Comparison of ENCODE assay signal across 30 cellular contexts in the genomic region with DNA sequence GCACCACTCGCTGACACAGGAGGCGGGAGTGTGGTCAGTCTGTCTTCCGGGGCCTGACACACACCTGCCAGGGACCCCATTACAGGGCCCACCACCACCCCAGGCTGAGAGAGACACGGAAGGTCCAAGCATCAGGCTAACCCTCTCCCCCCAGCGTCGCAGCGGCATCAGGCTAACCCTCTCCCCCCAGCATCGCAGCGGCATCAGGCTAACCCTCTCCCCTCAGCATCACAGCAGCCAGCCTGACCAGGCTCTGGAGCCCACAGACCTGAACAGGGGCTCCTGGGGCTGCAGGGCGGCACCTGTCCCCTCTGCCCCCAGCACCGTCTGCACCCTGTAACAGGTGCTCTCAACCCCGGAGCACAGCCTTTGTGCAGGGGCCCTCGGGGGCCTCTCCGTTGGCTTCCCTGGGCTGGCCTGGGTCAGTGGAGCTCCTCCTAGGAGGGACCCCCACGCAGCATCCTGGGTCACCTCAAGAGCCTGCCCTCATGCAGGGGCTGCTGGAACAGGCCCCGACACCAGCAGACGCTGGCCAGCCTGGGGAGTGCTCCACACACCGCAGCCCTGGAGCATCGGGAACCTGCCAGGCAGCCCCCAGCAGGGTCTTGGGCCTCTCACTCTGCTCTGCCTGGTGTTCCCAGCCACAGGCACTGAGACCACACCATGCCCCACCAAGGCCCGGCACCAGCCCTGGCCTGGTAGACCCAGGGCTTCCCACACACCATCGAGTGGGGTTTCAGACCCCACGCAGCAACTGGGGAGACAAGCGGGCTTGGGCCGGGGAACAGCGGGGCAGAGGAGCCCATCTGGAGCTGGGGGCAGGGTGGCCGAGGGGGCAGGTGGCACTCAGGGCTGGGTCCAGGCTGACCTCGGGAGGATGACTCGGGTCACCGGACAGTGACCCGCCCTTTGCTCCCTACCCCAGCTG.
DNase-seq lines count a peak whose midpoint lies in the region; ATAC-seq, FAIRE-seq and TF ChIP-seq lines count a peak whose summit lies in the region.
"Had no signal": no experiment of that assay in that cellular context is flagged by ENCODE, and none has a peak within 500 bp of the region (broad histone marks: within the 10 kb centered on the region; RNA-seq: fewer than 3 reads in every experiment).

No MANE protein-coding gene starts in this region.

- ATAC-seq in A549 = no peak
- ATAC-seq: CD8-positive, alpha-beta T cell had no signal

- H3K4me3 ChIP-seq in A549 (no peak overlapping the region), coronary artery (no peak overlapping the region), esophagus squamous epithelium (no peak overlapping the region), smooth muscle cell (no peak overlapping the region)
- H3K4me3 ChIP-seq: esophagus muscularis mucosa, heart left ventricle, left ventricle myocardium inferior, skin epidermis had no signal

- TF ChIP-seq CTCF in A549 (IDR thresholded peaks at IDR 0.05) (no peak), coronary artery (IDR thresholded peaks at IDR 0.05) (no peak), osteocyte (IDR thresholded peaks at IDR 0.05) (no peak), esophagus squamous epithelium (IDR thresholded peaks at IDR 0.05) (no peak), smooth muscle cell (IDR thresholded peaks at IDR 0.05; ENCODE audit: borderline replicate concordance, insufficient read depth, poor library complexity, severe bottlenecking) (no peak)

- H3K27me3 Mint-ChIP-seq in osteocyte (ENCODE audit: unreplicated experiment) = no peaks in the 10 kb centered on the region
- H3K27me3 Mint-ChIP-seq: activated CD4-positive, alpha-beta T cell treated with anti-CD3 and anti-CD28 coated beads, Interleukin-2, amount 10 ng/mL, durations not matched to agents 7 days and 5 days; activated naive CD8-positive, alpha-beta T cell treated with anti-CD3 and anti-CD28 coated beads for 36 hours; naive B cell had no signal

- H3K36me3 Mint-ChIP-seq in osteocyte (ENCODE audit: unreplicated experiment) = no peaks in the 10 kb centered on the region
- H3K36me3 Mint-ChIP-seq: activated naive CD8-positive, alpha-beta T cell treated with anti-CD3 and anti-CD28 coated beads for 36 hours; CD8-positive, alpha-beta T cell; naive B cell; WTC11 had no signal

- peaks cover 51% of the 10 kb centered on the region for H3K4me1 ChIP-seq in A549
- H3K4me1 ChIP-seq in esophagus squamous epithelium = peaks cover 37 to 80% (median 47%) of the 10 kb centered on the region in 3 donors
- peaks cover 15% of the 10 kb centered on the region for H3K4me1 ChIP-seq in smooth muscle cell (ENCODE audit: low read depth)

- peaks cover 68% of the 10 kb centered on the region for H3K4me1 Mint-ChIP-seq in osteocyte (ENCODE audit: unreplicated experiment)
- H3K4me1 Mint-ChIP-seq: activated CD4-positive, alpha-beta T cell treated with anti-CD3 and anti-CD28 coated beads, Interleukin-2, amount 10 ng/mL, durations not matched to agents 7 days and 5 days; activated naive CD8-positive, alpha-beta T cell treated with anti-CD3 and anti-CD28 coated beads for 36 hours; naive B cell; WTC11 had no signal

- TF ChIP-seq POLR2A in A549 (IDR thresholded peaks at IDR 0.05; ENCODE audit: low read length) (no peak), esophagus squamous epithelium (IDR thresholded peaks at IDR 0.05) (no peak)

- H3K27ac ChIP-seq in A549 = peak overlapping the region; percentile 69 to 96
- peak overlapping the region; percentile 68 to 96 for H3K27ac ChIP-seq in coronary artery
- peak overlapping the region in 1 of 4 donors; percentile 75 for H3K27ac ChIP-seq in esophagus squamous epithelium
- H3K27ac ChIP-seq in smooth muscle cell (ENCODE audit: low read depth) = no peak overlapping the region
- H3K27ac ChIP-seq: left ventricle myocardium inferior had no signal

- intact Hi-C loops in esophagus squamous epithelium (cut with DNase I) = no loop called here

- H3K9me3 Mint-ChIP-seq in osteocyte (ENCODE audit: unreplicated experiment) = no peaks in the 10 kb centered on the region
- H3K9me3 Mint-ChIP-seq: activated CD4-positive, alpha-beta T cell treated with anti-CD3 and anti-CD28 coated beads, Interleukin-2, amount 10 ng/mL, durations not matched to agents 7 days and 5 days; activated naive CD8-positive, alpha-beta T cell treated with anti-CD3 and anti-CD28 coated beads for 36 hours; CD8-positive, alpha-beta T cell; dendritic cell treated with granulocyte-macrophage colony-stimulating factor and Interleukin-4, amounts not matched to agents 40 ng/mL and 50 ng/mL, for 4 days; naive B cell; WTC11 had no signal

- no peak overlapping the region for H3K4me3 Mint-ChIP-seq in osteocyte (ENCODE audit: unreplicated experiment)
- H3K4me3 Mint-ChIP-seq: activated CD4-positive, alpha-beta T cell treated with anti-CD3 and anti-CD28 coated beads, Interleukin-2, amount 10 ng/mL, durations not matched to agents 7 days and 5 days; activated naive CD8-positive, alpha-beta T cell treated with anti-CD3 and anti-CD28 coated beads for 36 hours; CD8-positive, alpha-beta T cell; dendritic cell treated with granulocyte-macrophage colony-stimulating factor and Interleukin-4, amounts not matched to agents 40 ng/mL and 50 ng/mL, for 4 days; naive B cell; WTC11 had no signal

- no peaks in the 10 kb centered on the region for H3F3A ChIP-seq in smooth muscle cell (ENCODE audit: low read depth)

- H4K20me1 ChIP-seq in smooth muscle cell (ENCODE audit: low read depth) = no peaks in the 10 kb centered on the region

- POLR2A ChIA-PET in A549 (lab: Yijun Ruan, JAX) = no interaction called here

- CTCF ChIA-PET in A549 (lab: Yijun Ruan, JAX) = interaction anchor here (1.0 to 2.2 kb wide), 4 partner anchors 10 to 26 kb away, joined by 3 to 7 read pairs (median 4); no protein-coding TSS in a partner anchor

- FAIRE-seq in A549 (lab: Jason Lieb, UNC) (no peak), HTR-8/SVneo (lab: Jason Lieb, UNC) (peak; percentile 33)
- FAIRE-seq: keratinocyte had no signal

- peak overlapping the region; percentile 62; the same call in 2 of the 3 replicates for H3K4me2 ChIP-seq in A549
- no peak overlapping the region for H3K4me2 ChIP-seq in smooth muscle cell

- no peak overlapping the region for H2AFZ ChIP-seq in smooth muscle cell (ENCODE audit: low read depth)

- no peak overlapping the region for H3K9ac ChIP-seq in smooth muscle cell (ENCODE audit: low read depth)

- H3K27me3 ChIP-seq in esophagus squamous epithelium (peaks cover 0 to 54% (median 0%) of the 10 kb centered on the region in 4 donors), smooth muscle cell (ENCODE audit: low read depth) (no peaks in the 10 kb centered on the region)

- no peak for TF ChIP-seq RAD21 in A549 (conservative IDR thresholded peaks at IDR 0.05 in 1 of 2, IDR thresholded peaks at IDR 0.05 in 1 of 2)

- WGBS in A549 (ENCODE audit: missing lambda C conversion rate) = 90% methylated on average over 11 of the region's 30 CpGs
- WGBS in esophagus squamous epithelium, 2 donors = 94 to 98% methylated on average over 8 to 12 of the region's 30 CpGs
- WGBS in smooth muscle cell (ENCODE audit: low lambda C conversion rate) = 93% methylated on average over 30 of the region's 30 CpGs

- H3K36me3 ChIP-seq in esophagus squamous epithelium (no peaks in the 10 kb centered on the region), smooth muscle cell (ENCODE audit: low read depth) (no peaks in the 10 kb centered on the region)
- H3K36me3 ChIP-seq: esophagus muscularis mucosa, heart left ventricle, left ventricle myocardium inferior had no signal

- TF ChIP-seq EP300 in A549 (IDR thresholded peaks at IDR 0.05) = no peak

- no peak for DNase-seq in A549 (ENCODE audit: low read depth in 1 of 2, low spot score in 1 of 2)
- no peak for DNase-seq in HTR-8/SVneo (ENCODE audit: insufficient read length, low spot score)
- no peak for DNase-seq in coronary artery (ENCODE audit: low spot score)
- DNase-seq in osteocyte (ENCODE audit: extremely low spot score, unreplicated experiment) = no peak
- DNase-seq in esophagus squamous epithelium (lab: John Stamatoyannopoulos, UW) = no peak
- no peak for DNase-seq in GM19238 (ENCODE audit: insufficient read length, low spot score)
- no peak for DNase-seq in MV-4-11 (lab: John Stamatoyannopoulos, UW)
- no peak for DNase-seq in smooth muscle cell (lab: John Stamatoyannopoulos, UW; ENCODE audit: unreplicated experiment)
- DNase-seq: activated CD4-positive, alpha-beta T cell treated with anti-CD3 and anti-CD28 coated beads, Interleukin-2, amount 10 ng/mL, durations not matched to agents 7 days and 5 days; activated gamma-delta T cell; activated naive CD8-positive, alpha-beta T cell treated with anti-CD3 and anti-CD28 coated beads for 36 hours; activated T-cell treated with anti-CD3 and anti-CD28 coated beads, Interleukin-2, amount 50 U/mL, for 1 hour; CD8-positive, alpha-beta T cell; central memory CD4-positive, alpha-beta T cell; foreskin melanocyte; heart left ventricle; left ventricle myocardium inferior; naive B cell; NCI-H1048; NCI-H1694 treated with DMSO at 0.1 percent for 48 hours; NCI-H2171; NCI-H510A; nucleus accumbens; stimulated activated naive CD4-positive, alpha-beta T cell; T-helper 1 cell had no signal

- H3K27ac Mint-ChIP-seq in osteocyte (ENCODE audit: unreplicated experiment) = peak overlapping the region; percentile 87
- H3K27ac Mint-ChIP-seq: activated CD4-positive, alpha-beta T cell treated with anti-CD3 and anti-CD28 coated beads, Interleukin-2, amount 10 ng/mL, durations not matched to agents 7 days and 5 days; activated naive CD8-positive, alpha-beta T cell treated with anti-CD3 and anti-CD28 coated beads for 36 hours; CD8-positive, alpha-beta T cell; dendritic cell treated with granulocyte-macrophage colony-stimulating factor and Interleukin-4, amounts not matched to agents 40 ng/mL and 50 ng/mL, for 4 days; naive B cell; WTC11 had no signal

- no peaks in the 10 kb centered on the region for H3K79me2 ChIP-seq in smooth muscle cell (ENCODE audit: low read depth)

- H3K9me3 ChIP-seq in A549 = no peaks in the 10 kb centered on the region
- no peaks in the 10 kb centered on the region for H3K9me3 ChIP-seq in esophagus squamous epithelium
- no peaks in the 10 kb centered on the region for H3K9me3 ChIP-seq in smooth muscle cell (replicated peaks; ENCODE audit: low read depth)
- H3K9me3 ChIP-seq: esophagus muscularis mucosa, heart left ventricle, left ventricle myocardium inferior had no signal

TF ChIP-seq in A549, 52 proteins besides CTCF, POLR2A, EP300 and RAD21 (continues in another document):
- TF ChIP-seq, protein P1, sequence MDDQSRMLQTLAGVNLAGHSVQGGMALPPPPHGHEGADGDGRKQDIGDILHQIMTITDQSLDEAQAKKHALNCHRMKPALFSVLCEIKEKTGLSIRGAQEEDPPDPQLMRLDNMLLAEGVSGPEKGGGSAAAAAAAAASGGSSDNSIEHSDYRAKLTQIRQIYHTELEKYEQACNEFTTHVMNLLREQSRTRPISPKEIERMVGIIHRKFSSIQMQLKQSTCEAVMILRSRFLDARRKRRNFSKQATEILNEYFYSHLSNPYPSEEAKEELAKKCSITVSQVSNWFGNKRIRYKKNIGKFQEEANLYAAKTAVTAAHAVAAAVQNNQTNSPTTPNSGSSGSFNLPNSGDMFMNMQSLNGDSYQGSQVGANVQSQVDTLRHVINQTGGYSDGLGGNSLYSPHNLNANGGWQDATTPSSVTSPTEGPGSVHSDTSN (IDR thresholded peaks at IDR 0.05) = no peak
- TF ChIP-seq FOSL2 (IDR thresholded peaks at IDR 0.05) (no peak), FOSL2 (CRISPR knock-in tag; IDR thresholded peaks at IDR 0.05) (no peak), NFE2L2 (conservative IDR thresholded peaks at IDR 0.05; ENCODE audit: low read length) (no peak)
